8 cellular contexts compared by ENCODE assay signal in the genomic region with DNA sequence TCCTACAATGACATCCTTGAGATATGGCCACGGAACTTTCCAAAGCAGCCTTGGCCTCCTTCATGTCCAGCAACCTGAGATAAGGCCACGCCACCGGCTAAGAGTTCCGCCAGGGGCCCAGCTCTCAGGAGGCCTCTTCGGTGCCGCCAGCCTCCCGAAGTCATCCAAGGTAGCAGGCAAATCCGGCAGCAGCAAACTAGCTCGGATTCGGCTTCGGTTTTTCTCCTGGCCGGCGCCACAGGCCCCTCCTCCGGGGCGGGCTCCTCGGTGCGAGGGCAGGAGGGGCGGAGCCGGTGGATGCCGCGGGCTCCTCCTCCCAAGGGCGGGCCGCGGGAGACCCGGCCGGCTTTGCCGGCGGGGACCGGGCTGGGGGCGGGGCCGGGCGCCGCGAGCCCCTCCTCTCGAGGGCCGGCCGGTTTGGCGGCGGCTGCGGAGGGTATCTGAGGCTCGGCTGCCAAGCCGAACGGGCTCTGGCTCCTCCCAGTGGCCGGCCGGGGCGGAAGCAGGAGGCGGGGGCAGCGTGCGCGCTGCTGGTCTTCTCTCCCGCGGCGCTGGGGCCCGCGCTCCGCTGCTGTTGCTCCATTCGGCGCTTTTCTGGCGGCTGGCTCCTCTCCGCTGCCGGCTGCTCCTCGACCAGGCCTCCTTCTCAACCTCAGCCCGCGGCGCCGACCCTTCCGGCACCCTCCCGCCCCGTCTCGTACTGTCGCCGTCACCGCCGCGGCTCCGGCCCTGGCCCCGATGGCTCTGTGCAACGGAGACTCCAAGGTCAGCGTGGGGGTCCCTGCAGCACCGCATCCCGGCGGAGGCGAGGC. TPM values are rescaled to one million over a fixed set of nuclear protein-coding genes. Genes with fewer than 3 reads are reported as not detected.
DNase-seq lines count a peak whose midpoint lies in the region; ATAC-seq and TF ChIP-seq lines count a peak whose summit lies in the region.

A gene (plus strand): TSS at position 518 of the 812 bp plus-strand sequence. CDS start 221 bp downstream, at position 739.

- intact Hi-C loops in head of caudate nucleus (cut with DNase I): loop anchor here (2.0 to 10.0 kb wide), 2 partner anchors 16 to 1546 kb away; a partner anchor contains a TSS
- intact Hi-C loops in ovary (cut with DNase I): loop anchor here in 1 of 4 donors (2.0 to 5.0 kb wide), 2 partner anchors 16 to 63 kb away; a partner anchor contains a TSS
- intact Hi-C loops in thyroid gland (cut with DNase I): loop anchor here (5.0 to 10.0 kb wide), 2 partner anchors 66 to 118 kb away; a partner anchor contains a TSS

- H3K9me3 Mint-ChIP-seq in activated naive CD8-positive, alpha-beta T cell treated with anti-CD3 and anti-CD28 coated beads for 36 hours: no peaks in the 10 kb centered on the region

- no peaks in the 10 kb centered on the region for H3K27me3 ChIP-seq in ovary
- H3K27me3 ChIP-seq in thyroid gland: no peaks in the 10 kb centered on the region

- H3K4me3 ChIP-seq in GM12865 (ENCODE audit: low read depth, low read length): peak within 1 kb of the TSS; percentile 89
- H3K4me3 ChIP-seq in ovary: peak within 1 kb of the TSS; percentile 75
- H3K4me3 ChIP-seq in thyroid gland (replicated peaks in 1 of 3): peak within 1 kb of the TSS; percentile 84 to 97 (median 97)

- TF ChIP-seq EP300 in ovary (IDR thresholded peaks at IDR 0.05): no peak

- 0% methylated on average over 39 to 82 of the region's 83 CpGs for WGBS in ovary, 3 donors
- 0 to 1% methylated on average over 7 to 43 of the region's 83 CpGs for WGBS in thyroid gland, 2 donors

- H3K27ac ChIP-seq in ovary (peak within 1 kb of the TSS; percentile 96 to 97), thyroid gland (peak within 1 kb of the TSS; percentile 85 to 96 (median 95))

- DNase-seq in GM12865 (ENCODE audit: low read depth) (peak; percentile 96), NCI-H1105 (lab: John Stamatoyannopoulos, UW) (peak; percentile 100), SKM-1 treated with dmso at 0.1 percent for 144 hours (lab: John Stamatoyannopoulos, UW; ENCODE audit: unreplicated experiment) (peak; percentile 92), head of caudate nucleus (peak; percentile 81 to 98 (median 95)), ovary (peak; percentile 93 to 96 (median 94)), thyroid gland (peak; percentile 93 to 96)
- DNase-seq in activated naive CD8-positive, alpha-beta T cell treated with anti-CD3 and anti-CD28 coated beads for 36 hours: peak; percentile 99

- H3K27me3 Mint-ChIP-seq in activated naive CD8-positive, alpha-beta T cell treated with anti-CD3 and anti-CD28 coated beads for 36 hours: no peaks in the 10 kb centered on the region

- H3K4me1 ChIP-seq in ovary (ENCODE audit: insufficient read depth): peaks cover 2% of the 10 kb centered on the region
- H3K4me1 ChIP-seq in thyroid gland: peaks cover 12 to 15% of the 10 kb centered on the region in 2 donors

- peaks cover 10% of the 10 kb centered on the region for H3K36me3 Mint-ChIP-seq in activated naive CD8-positive, alpha-beta T cell treated with anti-CD3 and anti-CD28 coated beads for 36 hours

- H3K36me3 ChIP-seq in ovary: no peaks in the 10 kb centered on the region
- no peaks in the 10 kb centered on the region for H3K36me3 ChIP-seq in thyroid gland

- no peaks in the 10 kb centered on the region for H3K9me3 ChIP-seq in ovary
- no peaks in the 10 kb centered on the region for H3K9me3 ChIP-seq in thyroid gland

- peaks cover 23% of the 10 kb centered on the region for H3K4me1 Mint-ChIP-seq in activated naive CD8-positive, alpha-beta T cell treated with anti-CD3 and anti-CD28 coated beads for 36 hours

- peak within 1 kb of the TSS; percentile 94 for H3K4me3 Mint-ChIP-seq in activated naive CD8-positive, alpha-beta T cell treated with anti-CD3 and anti-CD28 coated beads for 36 hours

- TF ChIP-seq POLR2A in ovary (IDR thresholded peaks at IDR 0.05): peak; percentile 65
- peak; percentile 61 to 86 for TF ChIP-seq POLR2A in thyroid gland (IDR thresholded peaks at IDR 0.05)

- ATAC-seq in HG02642 (IDR thresholded peaks at IDR 0.05; ENCODE audit: poor library complexity, unreplicated experiment): peak; percentile 93

- TF ChIP-seq CTCF in GM12865 (IDR thresholded peaks at IDR 0.05; ENCODE audit: insufficient read depth, low read depth, low read length, missing control alignments) (peak; percentile 28), ovary (IDR thresholded peaks at IDR 0.05) (peak; percentile 35 to 65 (median 40)), thyroid gland (IDR thresholded peaks at IDR 0.05) (peak in 3 of 6 experiments; percentile 48 to 65 (median 52))

- peak within 1 kb of the TSS; percentile 91 for H3K27ac Mint-ChIP-seq in activated naive CD8-positive, alpha-beta T cell treated with anti-CD3 and anti-CD28 coated beads for 36 hours

RNA-seq across cellular contexts. Expression of the gene that starts here (rescaled TPM):
- total RNA-seq in activated naive CD8-positive, alpha-beta T cell treated with anti-CD3 and anti-CD28 coated beads for 36 hours: 100 to 1,000 TPM; 157 TPM
- total RNA-seq in ovary (10 to 100 TPM; 22.2 to 62.1 (median 48.9) TPM), thyroid gland (10 to 100 TPM; 31.5 to 40.5 (median 37.1) TPM)
- 10 to 100 TPM; 16.2 to 47.2 TPM for polyA plus RNA-seq in ovary

Comparison
In these comparisons a context has a peak if more than half of its experiments do, and no peak if none do; other contexts are left out.
1. Peak in every context shown above with its lines: DNase-seq, ATAC-seq, H3K4me3 ChIP-seq and H3K27ac ChIP-seq.